In the genomic region with DNA sequence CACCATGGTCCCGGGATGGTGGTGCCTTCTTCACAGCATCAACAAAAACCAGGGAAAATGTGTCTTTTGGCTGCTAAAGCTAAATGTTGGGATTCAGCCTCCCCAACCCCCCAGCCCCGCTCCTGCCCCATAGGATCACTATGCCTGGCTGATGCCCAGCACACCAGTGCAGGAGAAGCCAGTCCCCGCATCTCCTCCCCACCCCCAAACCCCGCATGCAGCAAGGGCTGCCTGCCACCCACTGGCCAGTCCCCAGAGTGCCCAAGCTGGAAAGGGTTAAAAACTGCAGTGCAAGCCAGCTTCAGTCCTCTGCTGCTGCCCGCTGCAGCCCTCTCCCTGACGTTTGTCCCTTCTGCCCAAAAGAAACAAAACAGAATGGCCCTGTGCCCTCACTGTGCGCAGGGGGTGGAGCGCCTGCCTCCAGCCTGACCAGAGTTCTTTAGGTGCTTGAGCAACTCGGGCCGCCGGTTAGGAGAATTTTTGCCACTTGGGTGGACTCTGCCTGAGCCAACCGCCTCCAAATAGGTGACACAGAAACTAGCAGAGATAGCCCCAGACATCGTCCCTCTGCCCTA, we compare ENCODE assay signal across 13 cellular contexts. TPM values are rescaled to one million over a fixed set of nuclear protein-coding genes. Genes with fewer than 3 reads are reported as not detected.
DNase-seq lines count a peak whose midpoint lies in the region; ATAC-seq, FAIRE-seq and TF ChIP-seq lines count a peak whose summit lies in the region.
"Had no signal": no experiment of that assay in that cellular context is flagged by ENCODE, and none has a peak within 500 bp of the region (broad histone marks: within the 10 kb centered on the region; RNA-seq: fewer than 3 reads in every experiment).

No MANE protein-coding gene starts in this region.

- H3K4me3 ChIP-seq in HEK293 (ENCODE audit: low read depth, low read length) (no peak overlapping the region), fibroblast of the aortic adventitia (ENCODE audit: low read depth, low read length) (peak overlapping the region; percentile 35), neural progenitor cell (no peak overlapping the region)
- H3K4me3 ChIP-seq: upper lobe of left lung had no signal

- peaks cover 9% of the 10 kb centered on the region for H3K27me3 Mint-ChIP-seq in neural progenitor cell (ENCODE audit: insufficient read depth, low read depth)

- no peak for TF ChIP-seq CTCF in 22Rv1 (IDR thresholded peaks at IDR 0.05)
- TF ChIP-seq CTCF in HEK293 (tag by site-specific recombination; IDR thresholded peaks at IDR 0.05), result peak; percentile 24; the same call in 1 of the 2 replicates
- no peak for TF ChIP-seq CTCF in fibroblast of the aortic adventitia (IDR thresholded peaks at IDR 0.05; ENCODE audit: insufficient read depth, low read length)
- TF ChIP-seq CTCF in neural progenitor cell (IDR thresholded peaks at IDR 0.05), result peak; percentile 11
- TF ChIP-seq CTCF in D721Med (IDR thresholded peaks at IDR 0.05; ENCODE audit: insufficient read depth, missing control alignments), result no peak

- H3K4me1 ChIP-seq in HEK293 (ENCODE audit: control insufficient read depth, insufficient read depth, low read length) (peaks cover 8% of the 10 kb centered on the region), neural progenitor cell (peaks cover 27% of the 10 kb centered on the region)

- peaks cover 18% of the 10 kb centered on the region for H3K4me1 Mint-ChIP-seq in neural progenitor cell

- no peak overlapping the region for H2AFZ ChIP-seq in neural progenitor cell (replicated peaks)

- peak overlapping the region; percentile 89 for H3K4me2 ChIP-seq in neural progenitor cell

- H3K4me3 Mint-ChIP-seq in neural progenitor cell, result no peak overlapping the region

- no peak for FAIRE-seq in D721Med (lab: Jason Lieb, UNC)

- H3K9ac ChIP-seq in neural progenitor cell, result no peak overlapping the region

- DNase-seq in fibroblast of the aortic adventitia (ENCODE audit: low read depth) (no peak), neural progenitor cell (ENCODE audit: low spot score) (no peak), D721Med (ENCODE audit: insufficient read length, low spot score) (no peak)
- DNase-seq: GF-D8, NCI-H1694 treated with DMSO at 0.1 percent for 48 hours, T-cell, upper lobe of left lung had no signal

- peaks cover 55% of the 10 kb centered on the region for H3K79me2 ChIP-seq in neural progenitor cell (ENCODE audit: low read depth)

- no peak overlapping the region for H3K27ac Mint-ChIP-seq in neural progenitor cell

- H3K36me3 Mint-ChIP-seq in neural progenitor cell, result peaks cover 25% of the 10 kb centered on the region

- H3K27ac ChIP-seq in 22Rv1 (peak overlapping the region; percentile 96; the same call in 1 of the 2 replicates), HEK293 (ENCODE audit: extremely low read depth, low read depth, low read length) (no peak overlapping the region), neural progenitor cell (no peak overlapping the region)
- H3K27ac ChIP-seq: neutrophil had no signal

- no peaks in the 10 kb centered on the region for H3K27me3 ChIP-seq in neural progenitor cell
- H3K27me3 ChIP-seq: neutrophil, upper lobe of left lung had no signal

- H3F3A ChIP-seq in neural progenitor cell (ENCODE audit: low read depth), result peaks cover 10% of the 10 kb centered on the region

- H3K9me3 ChIP-seq in HEK293 (ENCODE audit: control insufficient read depth, insufficient read depth, low read depth, low read length), result no peaks in the 10 kb centered on the region
- no peaks in the 10 kb centered on the region for H3K9me3 ChIP-seq in neural progenitor cell (ENCODE audit: low read depth)
- H3K9me3 ChIP-seq: neutrophil, upper lobe of left lung had no signal

- POLR2A ChIA-PET in HEK293 (lab: Yijun Ruan, JAX), result interaction anchor here (0.7 to 1.5 kb wide), 2 partner anchors 15 to 56 kb away, joined by 3 read pairs; a partner anchor contains a TSS

- H4K20me1 ChIP-seq in neural progenitor cell (ENCODE audit: low read depth), result peaks cover 55% of the 10 kb centered on the region

- ATAC-seq in HG02852 (IDR thresholded peaks at IDR 0.05; ENCODE audit: unreplicated experiment) (no peak), HG03108 (IDR thresholded peaks at IDR 0.05; ENCODE audit: unreplicated experiment) (no peak), HG02610 (IDR thresholded peaks at IDR 0.05; ENCODE audit: unreplicated experiment) (no peak)
- ATAC-seq: T-cell had no signal

- CTCF ChIA-PET in HEK293 (lab: Yijun Ruan, JAX), result interaction anchor here (1.3 to 4.7 kb wide), 3 partner anchors 9 to 61 kb away, joined by 3 to 34 read pairs (median 21); a partner anchor contains a TSS

- peaks cover 29 to 66% of the 10 kb centered on the region in 2 experiments for H3K36me3 ChIP-seq in HEK293 (ENCODE audit: control insufficient read depth in 2 of 2, insufficient read depth in 1 of 2, low read length in 2 of 2)
- H3K36me3 ChIP-seq in neural progenitor cell, result no peaks in the 10 kb centered on the region

- peaks cover 2% of the 10 kb centered on the region for H3K9me3 Mint-ChIP-seq in neural progenitor cell
- H3K9me3 Mint-ChIP-seq: T-cell had no signal

TF ChIP-seq in HEK293, 187 proteins besides CTCF, POLR2A, EP300 and RAD21 (continues in another document):
- TF ChIP-seq ZNF777 (tag by site-specific recombination; IDR thresholded peaks at IDR 0.05; ENCODE audit: borderline replicate concordance), result no peak
- TF ChIP-seq PRDM1 (tag by site-specific recombination; IDR thresholded peaks at IDR 0.05), result no peak
- TF ChIP-seq ZNF114 (tag by site-specific recombination; IDR thresholded peaks at IDR 0.05), result no peak
- no peak for TF ChIP-seq ZNF621 (tag by site-specific recombination; IDR thresholded peaks at IDR 0.05)
- no peak for TF ChIP-seq WT1 (tag by site-specific recombination; IDR thresholded peaks at IDR 0.05)
- TF ChIP-seq, protein P1, sequence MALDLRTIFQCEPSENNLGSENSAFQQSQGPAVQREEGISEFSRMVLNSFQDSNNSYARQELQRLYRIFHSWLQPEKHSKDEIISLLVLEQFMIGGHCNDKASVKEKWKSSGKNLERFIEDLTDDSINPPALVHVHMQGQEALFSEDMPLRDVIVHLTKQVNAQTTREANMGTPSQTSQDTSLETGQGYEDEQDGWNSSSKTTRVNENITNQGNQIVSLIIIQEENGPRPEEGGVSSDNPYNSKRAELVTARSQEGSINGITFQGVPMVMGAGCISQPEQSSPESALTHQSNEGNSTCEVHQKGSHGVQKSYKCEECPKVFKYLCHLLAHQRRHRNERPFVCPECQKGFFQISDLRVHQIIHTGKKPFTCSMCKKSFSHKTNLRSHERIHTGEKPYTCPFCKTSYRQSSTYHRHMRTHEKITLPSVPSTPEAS (tag by site-specific recombination; IDR thresholded peaks at IDR 0.05), result no peak
- TF ChIP-seq, protein P2, sequence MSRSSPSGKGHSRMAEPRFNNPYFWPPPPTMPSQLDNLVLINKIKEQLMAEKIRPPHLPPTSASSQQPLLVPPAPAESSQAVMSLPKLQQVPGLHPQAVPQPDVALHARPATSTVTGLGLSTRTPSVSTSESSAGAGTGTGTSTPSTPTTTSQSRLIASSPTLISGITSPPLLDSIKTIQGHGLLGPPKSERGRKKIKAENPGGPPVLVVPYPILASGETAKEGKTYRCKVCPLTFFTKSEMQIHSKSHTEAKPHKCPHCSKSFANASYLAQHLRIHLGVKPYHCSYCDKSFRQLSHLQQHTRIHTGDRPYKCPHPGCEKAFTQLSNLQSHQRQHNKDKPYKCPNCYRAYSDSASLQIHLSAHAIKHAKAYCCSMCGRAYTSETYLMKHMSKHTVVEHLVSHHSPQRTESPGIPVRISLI (tag by site-specific recombination; IDR thresholded peaks at IDR 0.05), result no peak
- no peak for TF ChIP-seq ZNF341 (tag by site-specific recombination; IDR thresholded peaks at IDR 0.05; ENCODE audit: low read depth)
- TF ChIP-seq KLF1 (tag by site-specific recombination; IDR thresholded peaks at IDR 0.05), result no peak
- TF ChIP-seq SP7 (tag by site-specific recombination; IDR thresholded peaks at IDR 0.05), result no peak
- no peak for TF ChIP-seq ZNF184 (tag by site-specific recombination; IDR thresholded peaks at IDR 0.05)
- TF ChIP-seq ZNF433 (tag by site-specific recombination; IDR thresholded peaks at IDR 0.05; ENCODE audit: low read depth), result no peak
- TF ChIP-seq ZNF146 (tag by site-specific recombination; IDR thresholded peaks at IDR 0.05), result no peak
- no peak for TF ChIP-seq ZNF223 (tag by site-specific recombination; IDR thresholded peaks at IDR 0.05)
- TF ChIP-seq, protein P3, sequence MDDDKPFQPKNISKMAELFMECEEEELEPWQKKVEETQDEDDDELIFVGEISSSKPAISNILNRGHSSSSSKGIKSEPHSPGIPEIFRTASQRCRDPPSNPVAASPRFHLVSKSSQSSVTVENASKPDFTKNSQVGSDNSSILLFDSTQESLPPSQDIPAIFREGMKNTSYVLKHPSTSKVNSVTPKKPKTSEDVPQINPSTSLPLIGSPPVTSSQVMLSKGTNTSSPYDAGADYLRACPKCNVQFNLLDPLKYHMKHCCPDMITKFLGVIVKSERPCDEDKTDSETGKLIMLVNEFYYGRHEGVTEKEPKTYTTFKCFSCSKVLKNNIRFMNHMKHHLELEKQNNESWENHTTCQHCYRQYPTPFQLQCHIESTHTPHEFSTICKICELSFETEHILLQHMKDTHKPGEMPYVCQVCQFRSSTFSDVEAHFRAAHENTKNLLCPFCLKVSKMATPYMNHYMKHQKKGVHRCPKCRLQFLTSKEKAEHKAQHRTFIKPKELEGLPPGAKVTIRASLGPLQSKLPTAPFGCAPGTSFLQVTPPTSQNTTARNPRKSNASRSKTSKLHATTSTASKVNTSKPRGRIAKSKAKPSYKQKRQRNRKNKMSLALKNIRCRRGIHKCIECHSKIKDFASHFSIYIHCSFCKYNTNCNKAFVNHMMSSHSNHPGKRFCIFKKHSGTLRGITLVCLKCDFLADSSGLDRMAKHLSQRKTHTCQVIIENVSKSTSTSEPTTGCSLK (tag by site-specific recombination; IDR thresholded peaks at IDR 0.05), result no peak

RNA-seq across cellular contexts. Expression of a gene that starts 3.7 kb away (rescaled TPM):
- total RNA-seq in fibroblast of the aortic adventitia (ENCODE audit: low replicate concordance) (112 and 210 TPM in 2 replicates), neural progenitor cell (ENCODE audit: low replicate concordance) (373 and 403 TPM in 2 replicates)

RNA-seq across cellular contexts. Expression of a gene that starts 20.0 kb away (rescaled TPM):
- 11.4 and 23.2 TPM in 2 replicates for total RNA-seq in fibroblast of the aortic adventitia (ENCODE audit: low replicate concordance)
- not detected in 2 replicates for total RNA-seq in neural progenitor cell (ENCODE audit: low replicate concordance)

RNA-seq across cellular contexts. Expression of a gene that starts 31.1 kb away (rescaled TPM):
- total RNA-seq in fibroblast of the aortic adventitia (ENCODE audit: low replicate concordance) (not detected in 2 replicates), neural progenitor cell (ENCODE audit: low replicate concordance) (not detected in 2 replicates)
- total RNA-seq: upper lobe of left lung had no signal

RNA-seq across cellular contexts. Expression of a gene that starts 56.1 kb away (rescaled TPM):
- 5.1 and 17.5 TPM in 2 replicates for total RNA-seq in fibroblast of the aortic adventitia (ENCODE audit: low replicate concordance)
- 0.75 and 2.2 TPM in 2 replicates for total RNA-seq in neural progenitor cell (ENCODE audit: low replicate concordance)

Comparison
In these comparisons a context has a peak if more than half of its experiments do, and no peak if none do; other contexts are left out.
1. CTCF ChIP-seq: peak in HEK293 (single experiment) and neural progenitor cell (single experiment); none in 22Rv1 (single experiment), fibroblast of the aortic adventitia (single experiment) and D721Med (single experiment).
2. RNA of a gene that starts 20.0 kb away (total RNA-seq): 11.4 to 23.2 TPM in fibroblast of the aortic adventitia; not detected in neural progenitor cell; every median in the first group is over 10 times any median in the second.